8 cellular contexts compared by ENCODE assay signal in the genomic region with DNA sequence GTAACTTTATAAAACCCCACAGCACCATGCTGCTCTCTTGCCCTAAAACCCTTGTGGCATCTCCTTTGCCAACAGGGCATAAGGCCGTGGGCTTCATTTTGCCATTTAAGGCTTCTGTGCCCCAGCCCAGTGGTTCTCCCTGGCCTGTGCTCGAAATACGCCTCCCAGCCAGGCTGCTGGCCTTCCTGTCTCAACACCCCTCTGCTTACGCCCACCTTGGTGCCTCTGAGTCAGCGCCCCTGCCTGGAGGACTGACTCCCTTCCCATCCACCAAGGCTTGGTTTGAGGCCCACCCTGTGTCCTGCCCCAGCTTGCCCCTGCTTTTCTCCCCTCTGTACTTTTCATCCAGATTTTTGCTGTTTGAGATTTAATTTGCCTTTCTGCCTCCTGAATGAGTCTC. TPM values are rescaled to one million over a fixed set of nuclear protein-coding genes. Genes with fewer than 3 reads are reported as not detected.
DNase-seq lines count a peak whose midpoint lies in the region; FAIRE-seq and TF ChIP-seq lines count a peak whose summit lies in the region.
"Not testable (repeated sequence)": the region's sequence is repeated elsewhere in the genome, so short reads cannot be mapped to it uniquely, and the experiment has no call there.
"Had no signal": no experiment of that assay in that cellular context is flagged by ENCODE, and none has a peak within 500 bp of the region (broad histone marks: within the 10 kb centered on the region; RNA-seq: fewer than 3 reads in every experiment).

No MANE protein-coding gene starts in this region.

- H3K27me3 ChIP-seq in ascending aorta; esophagus muscularis mucosa; rectal smooth muscle tissue (ENCODE audit: control insufficient read depth, insufficient read depth, low read length); tibial nerve: not testable (repeated sequence)
- peaks cover 0 to 15% (median 7%) of the 10 kb centered on the region in 3 donors for H3K27me3 ChIP-seq in stomach

- peaks cover 8 to 11% of the 10 kb centered on the region in 2 donors for H3K36me3 ChIP-seq in ascending aorta
- not testable (repeated sequence) for H3K36me3 ChIP-seq in esophagus muscularis mucosa; rectal smooth muscle tissue (ENCODE audit: control insufficient read depth, insufficient read depth, low read length); stomach; tibial nerve

- not testable (repeated sequence) for H3K4me3 ChIP-seq in NB4 (ENCODE audit: low read depth, low read length); rectal smooth muscle tissue (ENCODE audit: low read length)
- H3K4me3 ChIP-seq in ascending aorta = peak overlapping the region; percentile 48 to 57
- H3K4me3 ChIP-seq in esophagus muscularis mucosa = peak overlapping the region; percentile 43 to 82 (median 48)
- H3K4me3 ChIP-seq in stomach = peak overlapping the region in 1 of 4 donors; percentile 31
- peak overlapping the region in 2 of 4 donors; percentile 19 to 41 for H3K4me3 ChIP-seq in tibial nerve

- intact Hi-C loops in ascending aorta (cut with DNase I); esophagus muscularis mucosa (cut with DNase I); stomach (cut with DNase I; ENCODE audit: low total_unique reads): not testable (repeated sequence)

- not testable (repeated sequence) for DNase-seq in GM12892 (ENCODE audit: insufficient read length); ascending aorta (ENCODE audit: low spot score in 2 of 2); esophagus muscularis mucosa (ENCODE audit: extremely low spot score); stomach; tibial nerve (ENCODE audit: low spot score in 2 of 2)
- peak; percentile 27 for DNase-seq in NB4 (ENCODE audit: low read depth)

- not testable (repeated sequence) for TF ChIP-seq EP300 in esophagus muscularis mucosa (IDR thresholded peaks at IDR 0.05); stomach (IDR thresholded peaks at IDR 0.05); tibial nerve (IDR thresholded peaks at IDR 0.05)

- not testable (repeated sequence) for H3K9me3 ChIP-seq in ascending aorta, esophagus muscularis mucosa, stomach, tibial nerve

- H3K9ac ChIP-seq in rectal smooth muscle tissue (ENCODE audit: low read length) = not testable (repeated sequence)

- H3K4me1 ChIP-seq in ascending aorta = peaks cover 34 to 43% of the 10 kb centered on the region in 2 donors
- peaks cover 26 to 77% (median 68%) of the 10 kb centered on the region in 4 donors for H3K4me1 ChIP-seq in esophagus muscularis mucosa
- peaks cover 37% of the 10 kb centered on the region for H3K4me1 ChIP-seq in rectal smooth muscle tissue (ENCODE audit: control insufficient read depth, insufficient read depth, low read length)
- peaks cover 15 to 59% (median 39%) of the 10 kb centered on the region in 4 donors for H3K4me1 ChIP-seq in stomach
- peaks cover 0 to 68% (median 27%) of the 10 kb centered on the region in 4 donors for H3K4me1 ChIP-seq in tibial nerve

- TF ChIP-seq POLR2A in GM12892 (IDR thresholded peaks at IDR 0.05; ENCODE audit: low read depth, low read length); NB4 (IDR thresholded peaks at IDR 0.05; ENCODE audit: extremely low read depth, insufficient read length); esophagus muscularis mucosa (IDR thresholded peaks at IDR 0.05; ENCODE audit: low read depth); stomach (IDR thresholded peaks at IDR 0.05); tibial nerve (IDR thresholded peaks at IDR 0.05): not testable (repeated sequence)

- FAIRE-seq in GM12892 (lab: Jason Lieb, UNC) = peak; percentile 67

- WGBS in esophagus muscularis mucosa = 45% methylated on average over 2 of the region's 5 CpGs
- 79 to 90% (median 86%) methylated on average over 2 to 5 of the region's 5 CpGs; no CpG with 5 or more reads in 1 of the 5 donors for WGBS in stomach, 5 donors
- WGBS in tibial nerve, 2 donors = no CpG with 5 or more reads among the region's 5 CpGs

- H3K27ac ChIP-seq in ascending aorta (peak overlapping the region; percentile 94 to 95), esophagus muscularis mucosa (replicated peaks in 1 of 4) (peak overlapping the region; percentile 84 to 98 (median 96)), rectal smooth muscle tissue (ENCODE audit: low read depth, low read length) (peak overlapping the region; percentile 93), stomach (peak overlapping the region in 4 of 5 donors; percentile 68 to 90 (median 82)), tibial nerve (peak overlapping the region; percentile 71 to 93 (median 84))

- TF ChIP-seq CTCF in NB4 (IDR thresholded peaks at IDR 0.05; ENCODE audit: low read depth, low read length); ascending aorta (IDR thresholded peaks at IDR 0.05); esophagus muscularis mucosa (IDR thresholded peaks at IDR 0.05); stomach (IDR thresholded peaks at IDR 0.05); tibial nerve (IDR thresholded peaks at IDR 0.05): not testable (repeated sequence)

RNA-seq across cellular contexts. Expression of gene CSPG4, which starts 1.8 kb away (rescaled TPM):
- polyA plus RNA-seq in GM12892 (2012; ENCODE audit: missing spikeins) = 0.02 TPM
- total RNA-seq in ascending aorta (258 TPM), esophagus muscularis mucosa (100 to 1,000 TPM; 133 to 386 (median 182) TPM), stomach (10 to 100 TPM; 15.1 to 44.6 (median 28.1) TPM), tibial nerve (100 to 1,000 TPM; 100 to 132 (median 115) TPM)
- 10 to 100 TPM in 1 of 3 donors, 1 to 10 TPM in 2; 1.8 to 15.5 (median 3.1) TPM for polyA plus RNA-seq in stomach
- total RNA-seq: CD4-positive, CD25-positive, alpha-beta regulatory T cell had no signal
- polyA plus RNA-seq: CD4-positive, CD25-positive, alpha-beta regulatory T cell had no signal
